In the genomic region with DNA sequence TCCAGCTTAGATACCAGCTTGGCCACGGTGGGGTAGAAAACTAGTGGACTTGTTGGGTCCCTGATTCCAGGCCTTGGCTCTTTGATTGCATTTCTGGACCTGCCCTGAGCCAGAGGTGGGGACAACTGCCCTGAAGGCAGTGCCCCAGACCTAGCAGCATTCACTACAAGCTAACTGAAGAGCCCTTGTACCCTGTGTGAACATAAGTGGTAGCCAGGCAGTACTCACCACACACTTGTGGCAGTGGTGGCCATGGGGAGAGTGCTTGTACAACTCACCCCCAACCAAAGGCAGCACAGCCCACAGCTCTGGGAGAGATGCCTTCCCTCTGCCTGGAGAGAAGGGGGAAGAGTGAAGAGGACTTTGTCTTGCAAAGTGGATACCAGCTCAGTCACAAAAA, we compare ENCODE assay signal across 24 cellular contexts.
DNase-seq lines count a peak whose midpoint lies in the region; ATAC-seq, FAIRE-seq and TF ChIP-seq lines count a peak whose summit lies in the region.
"Had no signal": no experiment of that assay in that cellular context is flagged by ENCODE, and none has a peak within 500 bp of the region (broad histone marks: within the 10 kb centered on the region; RNA-seq: fewer than 3 reads in every experiment).

No MANE protein-coding gene starts in this region.

- ATAC-seq in stimulated activated naive CD8-positive, alpha-beta T cell treated with anti-CD3 and anti-CD28 coated beads, Interleukin-15, amount 100 ng/mL, for 72 hours = peak; percentile 37
- ATAC-seq in stimulated activated naive CD8-positive, alpha-beta T cell treated with anti-CD3 and anti-CD28 coated beads, Interleukin-15, Interleukin-2, amounts not matched to agents 100 U/mL and 50 U/mL, for 24 hours = no peak
- ATAC-seq in sciatic nerve (peak; percentile 17), upper lobe of right lung (peak; percentile 46), HG02840 (IDR thresholded peaks at IDR 0.05; ENCODE audit: low FRiP score, unreplicated experiment) (no peak)
- ATAC-seq: GM23338, HCT116 had no signal

- intact Hi-C loops in kidney (cut with DNase I) = no loop called here
- intact Hi-C loops in sciatic nerve (cut with DNase I) = no loop called here
- intact Hi-C loops in upper lobe of right lung (cut with DNase I) = no loop called here

- TF ChIP-seq CTCF in kidney (IDR thresholded peaks at IDR 0.05; ENCODE audit: borderline replicate concordance, extremely low read depth, insufficient read depth) (no peak), upper lobe of right lung (IDR thresholded peaks at IDR 0.05) (no peak)

- H3K27me3 ChIP-seq in upper lobe of right lung = no peaks in the 10 kb centered on the region
- H3K27me3 ChIP-seq: BLaER1 had no signal

- H3K4me3 ChIP-seq in kidney (ENCODE audit: low read length in 2 of 2) (no peak overlapping the region), upper lobe of right lung (no peak overlapping the region)
- H3K4me3 ChIP-seq: BLaER1, GM23338 had no signal

- H3K36me3 ChIP-seq in kidney (ENCODE audit: control insufficient read depth in 1 of 2, insufficient read depth in 2 of 2, low read length in 2 of 2) (no peaks in the 10 kb centered on the region), upper lobe of right lung (no peaks in the 10 kb centered on the region)
- H3K36me3 ChIP-seq: BLaER1 had no signal

- H3K9me3 ChIP-seq in kidney (ENCODE audit: control insufficient read depth in 1 of 2, low read length in 2 of 2) (no peaks in the 10 kb centered on the region), upper lobe of right lung (no peaks in the 10 kb centered on the region)
- H3K9me3 ChIP-seq: BLaER1 had no signal

- H3K4me3 Mint-ChIP-seq in stimulated activated naive CD8-positive, alpha-beta T cell treated with anti-CD3 and anti-CD28 coated beads, Interleukin-15, amount 100 ng/mL, for 72 hours = no peak overlapping the region
- H3K4me3 Mint-ChIP-seq: B cell; CD14-positive monocyte; CD4-positive, alpha-beta T cell; CD8-positive, alpha-beta memory T cell; GM23338; H9 had no signal

- H3K4me1 Mint-ChIP-seq in stimulated activated naive CD8-positive, alpha-beta T cell treated with anti-CD3 and anti-CD28 coated beads, Interleukin-15, amount 100 ng/mL, for 72 hours = no peaks in the 10 kb centered on the region
- H3K4me1 Mint-ChIP-seq: B cell; CD14-positive monocyte; CD8-positive, alpha-beta memory T cell had no signal

- H3K27me3 Mint-ChIP-seq in stimulated activated naive CD8-positive, alpha-beta T cell treated with anti-CD3 and anti-CD28 coated beads, Interleukin-15, amount 100 ng/mL, for 72 hours = no peaks in the 10 kb centered on the region
- H3K27me3 Mint-ChIP-seq: B cell; CD4-positive, alpha-beta T cell; CD8-positive, alpha-beta memory T cell had no signal

- peaks cover 14 to 17% of the 10 kb centered on the region in 2 donors for H3K9me3 Mint-ChIP-seq in stimulated activated naive CD8-positive, alpha-beta T cell treated with anti-CD3 and anti-CD28 coated beads, Interleukin-15, amount 100 ng/mL, for 72 hours

- H3K4me1 ChIP-seq in kidney (ENCODE audit: control insufficient read depth in 1 of 2, insufficient read depth in 1 of 2, low read depth in 1 of 2, low read length in 2 of 2) (no peaks in the 10 kb centered on the region), upper lobe of right lung (no peaks in the 10 kb centered on the region)
- H3K4me1 ChIP-seq: BLaER1 had no signal

- no peak for FAIRE-seq in kidney (lab: Jason Lieb, UNC)
- FAIRE-seq: A204.1, GM12891, GM18507 had no signal

- peak overlapping the region in 1 of 2 donors; percentile 71 for H3K27ac Mint-ChIP-seq in stimulated activated naive CD8-positive, alpha-beta T cell treated with anti-CD3 and anti-CD28 coated beads, Interleukin-15, amount 100 ng/mL, for 72 hours
- H3K27ac Mint-ChIP-seq: B cell; CD14-positive monocyte; CD4-positive, alpha-beta T cell; GM23338 had no signal

- no peak overlapping the region for H3K9ac ChIP-seq in kidney (ENCODE audit: low read length in 2 of 2)
- H3K9ac ChIP-seq: BLaER1 had no signal

- H3K27ac ChIP-seq in kidney (ENCODE audit: low read depth in 2 of 2, low read length in 2 of 2) (no peak overlapping the region), upper lobe of right lung (no peak overlapping the region)
- H3K27ac ChIP-seq: 22Rv1, BLaER1 had no signal

- DNase-seq in stimulated activated naive CD8-positive, alpha-beta T cell treated with anti-CD3 and anti-CD28 coated beads, Interleukin-15, amount 100 ng/mL, for 72 hours = no peak
- DNase-seq in stimulated activated naive CD8-positive, alpha-beta T cell treated with anti-CD3 and anti-CD28 coated beads, Interleukin-15, Interleukin-2, amounts not matched to agents 100 U/mL and 50 U/mL, for 24 hours = no peak
- DNase-seq in kidney (peak; percentile 14), sciatic nerve (ENCODE audit: low spot score) (no peak), upper lobe of right lung (no peak), GM19238 (ENCODE audit: insufficient read length, low spot score) (no peak), NCI-H748 treated with DMSO at 0.1 percent for 48 hours (lab: John Stamatoyannopoulos, UW) (no peak)
- DNase-seq: Calu3; CD4-positive, alpha-beta T cell; CD8-positive, alpha-beta memory T cell; DMS53; DMS79 treated with DMSO at 0.1 percent for 48 hours; GF-D8; H9 had no signal

Comparison
In these comparisons a context has a peak if more than half of its experiments do, and no peak if none do; other contexts are left out.
1. ATAC-seq: peak in stimulated activated naive CD8-positive, alpha-beta T cell treated with anti-CD3 and anti-CD28 coated beads, Interleukin-15, amount 100 ng/mL, for 72 hours (single experiment), sciatic nerve (single experiment) and upper lobe of right lung (single experiment); none in stimulated activated naive CD8-positive, alpha-beta T cell treated with anti-CD3 and anti-CD28 coated beads, Interleukin-15, Interleukin-2, amounts not matched to agents 100 U/mL and 50 U/mL, for 24 hours (single experiment) and HG02840 (single experiment).